ENCODE assay signal across 1 cellular context in the genomic region with DNA sequence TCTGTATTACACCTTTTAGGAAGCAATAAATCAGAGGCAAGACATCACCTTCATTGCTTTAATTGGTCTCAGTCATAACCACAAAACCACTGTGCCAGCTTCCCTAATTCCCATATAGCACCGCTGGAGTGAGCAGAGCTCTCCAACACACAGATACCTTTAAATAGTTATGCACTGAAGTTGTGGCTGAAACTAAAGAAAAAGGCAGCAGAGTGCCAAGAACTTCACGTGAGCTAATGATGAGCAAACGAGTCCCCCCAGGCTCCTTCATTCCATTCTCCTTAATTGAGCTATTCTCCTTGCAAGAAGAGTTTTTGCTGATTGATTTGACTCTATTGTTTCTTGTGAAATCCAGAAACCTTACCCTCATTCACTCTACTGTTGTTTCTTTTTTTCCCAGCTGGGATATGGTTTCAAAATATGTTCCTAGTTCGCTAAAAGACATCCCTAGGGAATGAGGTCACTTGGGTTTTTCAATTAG.
TF ChIP-seq lines count a peak whose summit lies in the region.

No MANE protein-coding gene starts in this region.

TF ChIP-seq in HEK293, 187 proteins besides CTCF, POLR2A, EP300 and RAD21 (continued from another document):
- TF ChIP-seq, protein P1, sequence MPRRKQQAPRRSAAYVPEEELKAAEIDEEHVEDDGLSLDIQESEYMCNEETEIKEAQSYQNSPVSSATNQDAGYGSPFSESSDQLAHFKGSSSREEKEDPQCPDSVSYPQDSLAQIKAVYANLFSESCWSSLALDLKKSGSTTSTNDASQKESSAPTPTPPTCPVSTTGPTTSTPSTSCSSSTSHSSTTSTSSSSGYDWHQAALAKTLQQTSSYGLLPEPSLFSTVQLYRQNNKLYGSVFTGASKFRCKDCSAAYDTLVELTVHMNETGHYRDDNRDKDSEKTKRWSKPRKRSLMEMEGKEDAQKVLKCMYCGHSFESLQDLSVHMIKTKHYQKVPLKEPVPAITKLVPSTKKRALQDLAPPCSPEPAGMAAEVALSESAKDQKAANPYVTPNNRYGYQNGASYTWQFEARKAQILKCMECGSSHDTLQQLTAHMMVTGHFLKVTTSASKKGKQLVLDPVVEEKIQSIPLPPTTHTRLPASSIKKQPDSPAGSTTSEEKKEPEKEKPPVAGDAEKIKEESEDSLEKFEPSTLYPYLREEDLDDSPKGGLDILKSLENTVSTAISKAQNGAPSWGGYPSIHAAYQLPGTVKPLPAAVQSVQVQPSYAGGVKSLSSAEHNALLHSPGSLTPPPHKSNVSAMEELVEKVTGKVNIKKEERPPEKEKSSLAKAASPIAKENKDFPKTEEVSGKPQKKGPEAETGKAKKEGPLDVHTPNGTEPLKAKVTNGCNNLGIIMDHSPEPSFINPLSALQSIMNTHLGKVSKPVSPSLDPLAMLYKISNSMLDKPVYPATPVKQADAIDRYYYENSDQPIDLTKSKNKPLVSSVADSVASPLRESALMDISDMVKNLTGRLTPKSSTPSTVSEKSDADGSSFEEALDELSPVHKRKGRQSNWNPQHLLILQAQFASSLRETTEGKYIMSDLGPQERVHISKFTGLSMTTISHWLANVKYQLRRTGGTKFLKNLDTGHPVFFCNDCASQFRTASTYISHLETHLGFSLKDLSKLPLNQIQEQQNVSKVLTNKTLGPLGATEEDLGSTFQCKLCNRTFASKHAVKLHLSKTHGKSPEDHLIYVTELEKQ (tag by site-specific recombination; IDR thresholded peaks at IDR 0.05; ENCODE audit: borderline replicate concordance), result peak; percentile 67; the same call in 1 of the 2 replicates
- TF ChIP-seq OVOL3 (tag by site-specific recombination; IDR thresholded peaks at IDR 0.05) (0 out of 2 replicates have a peak, but pooled peaks have one; percentile 32), ZNF248 (tag by site-specific recombination; IDR thresholded peaks at IDR 0.05) (no peak)
- TF ChIP-seq, protein P2, sequence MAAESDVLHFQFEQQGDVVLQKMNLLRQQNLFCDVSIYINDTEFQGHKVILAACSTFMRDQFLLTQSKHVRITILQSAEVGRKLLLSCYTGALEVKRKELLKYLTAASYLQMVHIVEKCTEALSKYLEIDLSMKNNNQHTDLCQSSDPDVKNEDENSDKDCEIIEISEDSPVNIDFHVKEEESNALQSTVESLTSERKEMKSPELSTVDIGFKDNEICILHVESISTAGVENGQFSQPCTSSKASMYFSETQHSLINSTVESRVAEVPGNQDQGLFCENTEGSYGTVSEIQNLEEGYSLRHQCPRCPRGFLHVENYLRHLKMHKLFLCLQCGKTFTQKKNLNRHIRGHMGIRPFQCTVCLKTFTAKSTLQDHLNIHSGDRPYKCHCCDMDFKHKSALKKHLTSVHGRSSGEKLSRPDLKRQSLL (tag by site-specific recombination; IDR thresholded peaks at IDR 0.05), result peak; percentile 50; the same call in 1 of the 2 replicates
TF ChIP-seq in HEK293: peak in this region for 38.
